In genomic region chr21:33544451-33544850, GRCh38 we compare ENCODE assay signal across 9 cellular contexts. TPM values are rescaled to one million over a fixed set of nuclear protein-coding genes. Genes with fewer than 3 reads are reported as not detected.
DNase-seq lines count a peak whose midpoint lies in the region; ATAC-seq lines count a peak whose summit lies in the region.
"Had no signal": no experiment of that assay in that cellular context is flagged by ENCODE, and none has a peak within 500 bp of the region (broad histone marks: within the 10 kb centered on the region; RNA-seq: fewer than 3 reads in every experiment).

No MANE protein-coding gene starts in this region.

- peak overlapping the region; percentile 93 for H3K4me3 ChIP-seq in ACC112 (ENCODE audit: low read depth, low read length)

- DNase-seq in central memory CD8-positive, alpha-beta T cell (ENCODE audit: low spot score in 2 of 2), result no peak
- DNase-seq in naive B cell (no peak), HuH-7.5 (ENCODE audit: low spot score) (no peak), hippocampal formation (lab: John Stamatoyannopoulos, UW) (no peak), GM03348 (ENCODE audit: low spot score) (no peak), mucosa of gallbladder (ENCODE audit: low spot score) (no peak)
- DNase-seq: GDM1 had no signal

- no peaks in the 10 kb centered on the region for H3K27me3 Mint-ChIP-seq in IgD-negative memory B cell
- no peaks in the 10 kb centered on the region for H3K27me3 Mint-ChIP-seq in central memory CD8-positive, alpha-beta T cell
- no peaks in the 10 kb centered on the region for H3K27me3 Mint-ChIP-seq in naive B cell

- H3K36me3 ChIP-seq in ACC112 (ENCODE audit: insufficient read depth, low read length), result peaks cover 21% of the 10 kb centered on the region

- no peaks in the 10 kb centered on the region for H3K9me3 Mint-ChIP-seq in IgD-negative memory B cell
- H3K9me3 Mint-ChIP-seq in central memory CD8-positive, alpha-beta T cell, result no peaks in the 10 kb centered on the region
- no peaks in the 10 kb centered on the region for H3K9me3 Mint-ChIP-seq in naive B cell

- H3K79me2 ChIP-seq in ACC112 (ENCODE audit: control insufficient read depth, insufficient read depth, low read length, unreplicated experiment), result peaks cover 87% of the 10 kb centered on the region

- no peaks in the 10 kb centered on the region for H3K27me3 ChIP-seq in ACC112 (ENCODE audit: insufficient read depth, low read length)

- H3K4me1 Mint-ChIP-seq in IgD-negative memory B cell (peaks cover 20 to 39% (median 26%) of the 10 kb centered on the region in 3 donors), naive B cell (peaks cover 26 to 58% (median 51%) of the 10 kb centered on the region in 3 donors)
- peaks cover 50% of the 10 kb centered on the region for H3K4me1 Mint-ChIP-seq in central memory CD8-positive, alpha-beta T cell

- peaks cover 20% of the 10 kb centered on the region for H3K4me1 ChIP-seq in ACC112 (ENCODE audit: control insufficient read depth, insufficient read depth, low read length, unreplicated experiment)

- H3K4me3 Mint-ChIP-seq in IgD-negative memory B cell (peak overlapping the region; percentile 96 to 100 (median 98)), naive B cell (peak overlapping the region; percentile 91 to 100 (median 99))
- peak overlapping the region; percentile 95 for H3K4me3 Mint-ChIP-seq in central memory CD8-positive, alpha-beta T cell

- ATAC-seq in central memory CD8-positive, alpha-beta T cell (replicated peaks; ENCODE audit: extremely low read depth, poor library complexity, severe bottlenecking), result no peak
- no peak for ATAC-seq in naive B cell (ENCODE audit: low read depth in 2 of 2)

- no peak overlapping the region for H2AFZ ChIP-seq in ACC112 (ENCODE audit: low read length, unreplicated experiment)

- no peak overlapping the region for H3K27ac ChIP-seq in ACC112 (ENCODE audit: low read depth, low read length)

- H3K36me3 Mint-ChIP-seq in IgD-negative memory B cell (no peaks in the 10 kb centered on the region), naive B cell (peaks cover 5 to 19% of the 10 kb centered on the region in 2 donors)
- peaks cover 56% of the 10 kb centered on the region for H3K36me3 Mint-ChIP-seq in central memory CD8-positive, alpha-beta T cell (ENCODE audit: insufficient read depth)

- peak overlapping the region in 2 of 3 donors; percentile 63 to 98 for H3K27ac Mint-ChIP-seq in IgD-negative memory B cell
- peak overlapping the region; percentile 99 for H3K27ac Mint-ChIP-seq in central memory CD8-positive, alpha-beta T cell (ENCODE audit: low read depth)
- peak overlapping the region in 5 of 6 donors; percentile 26 to 100 (median 74) for H3K27ac Mint-ChIP-seq in naive B cell

RNA-seq across cellular contexts. Expression of gene SON, which starts 1.6 kb away (rescaled TPM):
- polyA plus RNA-seq in IgD-negative memory B cell (699 TPM), naive B cell (ENCODE audit: low read depth in 6 of 6) (100 to 1,000 TPM; 411 to 679 (median 522) TPM)
- 257 TPM for total RNA-seq in mucosa of gallbladder

RNA-seq across cellular contexts. Expression of gene GART, which starts 2.5 kb away (rescaled TPM):
- 44.7 TPM for polyA plus RNA-seq in IgD-negative memory B cell
- polyA plus RNA-seq in naive B cell (ENCODE audit: low read depth in 6 of 6), result 10 to 100 TPM; 24.8 to 38.4 (median 32.2) TPM
- 51.9 TPM for total RNA-seq in mucosa of gallbladder

RNA-seq across cellular contexts. Expression of gene DONSON, which starts 44.0 kb away (rescaled TPM):
- polyA plus RNA-seq in IgD-negative memory B cell, result 1.5 TPM
- polyA plus RNA-seq in naive B cell (ENCODE audit: low read depth in 6 of 6), result 1 to 10 TPM in 5 of 6 donors, not detected in 1; 1.2 to 2.4 (median 2.1) TPM
- total RNA-seq in mucosa of gallbladder, result 10.1 TPM

RNA-seq across cellular contexts. Expression of gene DNAJC28, which starts 52.9 kb away (rescaled TPM):
- 0.21 TPM for polyA plus RNA-seq in IgD-negative memory B cell
- 1 to 10 TPM in 2 of 6 donors, under 1 TPM in 3, not detected in 1; 0.38 to 1.6 (median 0.93) TPM for polyA plus RNA-seq in naive B cell (ENCODE audit: low read depth in 6 of 6)
- 2.8 TPM for total RNA-seq in mucosa of gallbladder
